23 cellular contexts compared by ENCODE assay signal in the genomic region with DNA sequence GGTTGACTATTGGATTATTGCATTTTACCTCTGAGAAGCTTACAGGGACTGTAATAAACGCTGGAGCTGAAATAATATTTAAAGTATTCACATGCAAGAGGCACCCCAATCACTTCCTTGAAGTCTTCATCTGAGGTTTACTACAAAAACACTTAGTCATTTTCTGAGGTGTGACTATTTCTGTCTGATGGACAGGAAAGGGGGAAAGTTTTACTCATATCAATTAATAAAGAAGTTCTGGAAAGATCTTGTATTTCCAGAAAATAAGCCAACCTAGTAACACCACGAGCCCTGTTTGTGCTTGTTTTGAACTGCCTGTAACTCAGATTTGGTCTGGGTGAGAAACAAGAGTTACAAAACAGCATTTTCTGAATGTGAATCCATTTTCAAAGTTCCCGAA.
DNase-seq lines count a peak whose midpoint lies in the region; ATAC-seq and TF ChIP-seq lines count a peak whose summit lies in the region.
"Had no signal": no experiment of that assay in that cellular context is flagged by ENCODE, and none has a peak within 500 bp of the region (broad histone marks: within the 10 kb centered on the region; RNA-seq: fewer than 3 reads in every experiment).

No MANE protein-coding gene starts in this region.

- H3K9me3 Mint-ChIP-seq in activated CD4-positive, alpha-beta T cell treated with anti-CD3 and anti-CD28 coated beads for 36 hours (ENCODE audit: low read depth): no peaks in the 10 kb centered on the region
- peaks cover 0 to 2% (median 0%) of the 10 kb centered on the region in 8 donors for H3K9me3 Mint-ChIP-seq in CD4-positive, alpha-beta memory T cell
- no peaks in the 10 kb centered on the region for H3K9me3 Mint-ChIP-seq in activated CD8-positive, alpha-beta T cell treated with anti-CD3 and anti-CD28 coated beads for 36 hours
- H3K9me3 Mint-ChIP-seq: CD4-positive, alpha-beta T cell had no signal

- ATAC-seq in activated CD4-positive, alpha-beta T cell treated with anti-CD3 and anti-CD28 coated beads for 36 hours: peak; percentile 64
- ATAC-seq in activated CD8-positive, alpha-beta T cell treated with anti-CD3 and anti-CD28 coated beads for 36 hours: peak; percentile 64
- no peak for ATAC-seq in GM18858 (IDR thresholded peaks at IDR 0.05; ENCODE audit: unreplicated experiment)

- no peaks in the 10 kb centered on the region for H3K36me3 Mint-ChIP-seq in activated CD4-positive, alpha-beta T cell treated with anti-CD3 and anti-CD28 coated beads for 36 hours (ENCODE audit: low read depth)
- H3K36me3 Mint-ChIP-seq in CD4-positive, alpha-beta memory T cell: no peaks in the 10 kb centered on the region
- peaks cover 3% of the 10 kb centered on the region for H3K36me3 Mint-ChIP-seq in activated CD8-positive, alpha-beta T cell treated with anti-CD3 and anti-CD28 coated beads for 36 hours (ENCODE audit: low read depth)

- no peak overlapping the region for H3K4me3 ChIP-seq in CD4-positive, alpha-beta memory T cell (ENCODE audit: low read length in 2 of 2)
- no peak overlapping the region for H3K4me3 ChIP-seq in epithelial cell of esophagus (ENCODE audit: low read length)
- H3K4me3 ChIP-seq: ascending aorta, HAP-1, prostate gland, SJSA1 had no signal

- H3K4me3 Mint-ChIP-seq in activated CD4-positive, alpha-beta T cell treated with anti-CD3 and anti-CD28 coated beads for 36 hours: no peak overlapping the region
- no peak overlapping the region for H3K4me3 Mint-ChIP-seq in CD4-positive, alpha-beta memory T cell
- H3K4me3 Mint-ChIP-seq in activated CD8-positive, alpha-beta T cell treated with anti-CD3 and anti-CD28 coated beads for 36 hours: no peak overlapping the region
- H3K4me3 Mint-ChIP-seq: CD4-positive, alpha-beta T cell had no signal

- H3K9me3 ChIP-seq in CD4-positive, alpha-beta memory T cell (ENCODE audit: control insufficient read depth in 1 of 2, low read length in 2 of 2): no peaks in the 10 kb centered on the region
- H3K9me3 ChIP-seq: ascending aorta, HAP-1, neutrophil, prostate gland, SJSA1 had no signal

- DNase-seq in activated CD4-positive, alpha-beta T cell treated with anti-CD3 and anti-CD28 coated beads for 36 hours: peak; percentile 28
- DNase-seq in activated CD4-positive, alpha-beta T cell treated with anti-CD3 and anti-CD28 coated beads, Interleukin-2, amount 50 U/mL, for 48 hours: no peak
- DNase-seq in CD4-positive, alpha-beta memory T cell: no peak
- peak; percentile 27 for DNase-seq in activated CD8-positive, alpha-beta T cell treated with anti-CD3 and anti-CD28 coated beads for 36 hours
- peak; percentile 63 for DNase-seq in epithelial cell of esophagus (ENCODE audit: low read depth)
- no peak for DNase-seq in GF-D8 (lab: John Stamatoyannopoulos, UW)
- no peak for DNase-seq in globus pallidus (ENCODE audit: low spot score)
- DNase-seq: 8988T; activated effector memory CD4-positive, alpha-beta T cell treated with anti-CD3 and anti-CD28 coated beads, Interleukin-2, amount 50 U/mL, for 16 hours; caudate nucleus; CD4-positive, alpha-beta T cell; dermis blood vessel endothelial cell; EL; Kasumi-1; mammary epithelial cell; NCI-H187 had no signal

- H3K27ac ChIP-seq in CD4-positive, alpha-beta memory T cell (ENCODE audit: low read depth, low read length): no peak overlapping the region
- H3K27ac ChIP-seq: ascending aorta, neutrophil, prostate gland, SJSA1, VCaP had no signal

- no peaks in the 10 kb centered on the region for H3K36me3 ChIP-seq in CD4-positive, alpha-beta memory T cell (ENCODE audit: insufficient read depth, low read length)
- H3K36me3 ChIP-seq: ascending aorta, HAP-1, neutrophil, prostate gland, SJSA1 had no signal

- H3K27me3 ChIP-seq in CD4-positive, alpha-beta memory T cell (ENCODE audit: insufficient read depth, low read length): no peaks in the 10 kb centered on the region
- H3K27me3 ChIP-seq: ascending aorta, neutrophil had no signal

- CTCF ChIA-PET in activated CD4-positive, alpha-beta T cell treated with anti-CD3 and anti-CD28 coated beads for 36 hours (lab: Charles Lee): interaction anchor here (0.7 to 2.5 kb wide), 17 partner anchors 9 to 543 kb away, joined by 3 to 10 read pairs (median 4); a partner anchor contains a TSS
- CTCF ChIA-PET in CD4-positive, alpha-beta memory T cell (lab: Charles Lee; ENCODE audit: partially characterized antibody): interaction anchor here (0.8 to 3.8 kb wide), 10 partner anchors 27 to 242 kb away, joined by 3 to 19 read pairs (median 3); no protein-coding TSS in a partner anchor
- CTCF ChIA-PET in activated CD8-positive, alpha-beta T cell treated with anti-CD3 and anti-CD28 coated beads for 36 hours (lab: Charles Lee): interaction anchor here (0.8 to 3.1 kb wide), 11 partner anchors 14 to 198 kb away, joined by 3 to 19 read pairs (median 4); no protein-coding TSS in a partner anchor

- no peak for TF ChIP-seq CTCF in activated CD8-positive, alpha-beta T cell treated with anti-CD3 and anti-CD28 coated beads for 36 hours (IDR thresholded peaks at IDR 0.05)
- TF ChIP-seq CTCF in epithelial cell of esophagus (IDR thresholded peaks at IDR 0.05; ENCODE audit: insufficient read depth, low read depth, low read length, missing control alignments): no peak

- H3K27ac Mint-ChIP-seq in activated CD4-positive, alpha-beta T cell treated with anti-CD3 and anti-CD28 coated beads for 36 hours: peak overlapping the region; percentile 84
- H3K27ac Mint-ChIP-seq in CD4-positive, alpha-beta memory T cell: peak overlapping the region; percentile 28 to 78 (median 47)
- peak overlapping the region; percentile 91 for H3K27ac Mint-ChIP-seq in activated CD8-positive, alpha-beta T cell treated with anti-CD3 and anti-CD28 coated beads for 36 hours
- H3K27ac Mint-ChIP-seq: CD4-positive, alpha-beta T cell had no signal

- POLR2A ChIA-PET in activated CD4-positive, alpha-beta T cell treated with anti-CD3 and anti-CD28 coated beads for 36 hours (lab: Charles Lee): interaction anchor here (0.6 to 1.4 kb wide), 3 partner anchors 31 to 62 kb away, joined by 3 read pairs; no protein-coding TSS in a partner anchor
- POLR2A ChIA-PET in CD4-positive, alpha-beta memory T cell (lab: Charles Lee; ENCODE audit: partially characterized antibody): interaction anchor here (0.6 to 2.0 kb wide), 11 partner anchors 51 to 204 kb away, joined by 3 to 13 read pairs (median 3); a partner anchor contains a TSS
- POLR2A ChIA-PET in activated CD8-positive, alpha-beta T cell treated with anti-CD3 and anti-CD28 coated beads for 36 hours (lab: Charles Lee): interaction anchor here (0.8 to 3.5 kb wide), 9 partner anchors 19 to 63 kb away, joined by 3 to 18 read pairs (median 4); a partner anchor contains a TSS

- H3K4me1 ChIP-seq in CD4-positive, alpha-beta memory T cell (ENCODE audit: insufficient read depth, low read length): peaks cover 31% of the 10 kb centered on the region
- H3K4me1 ChIP-seq: ascending aorta, HAP-1, prostate gland, SJSA1 had no signal

- peaks cover 52% of the 10 kb centered on the region for H3K4me1 Mint-ChIP-seq in activated CD4-positive, alpha-beta T cell treated with anti-CD3 and anti-CD28 coated beads for 36 hours
- peaks cover 18 to 39% (median 24%) of the 10 kb centered on the region in 4 donors for H3K4me1 Mint-ChIP-seq in CD4-positive, alpha-beta memory T cell
- H3K4me1 Mint-ChIP-seq in activated CD8-positive, alpha-beta T cell treated with anti-CD3 and anti-CD28 coated beads for 36 hours (ENCODE audit: low read depth): peaks cover 52% of the 10 kb centered on the region

- H3K27me3 Mint-ChIP-seq in activated CD4-positive, alpha-beta T cell treated with anti-CD3 and anti-CD28 coated beads for 36 hours: no peaks in the 10 kb centered on the region
- no peaks in the 10 kb centered on the region for H3K27me3 Mint-ChIP-seq in CD4-positive, alpha-beta memory T cell
- no peaks in the 10 kb centered on the region for H3K27me3 Mint-ChIP-seq in activated CD8-positive, alpha-beta T cell treated with anti-CD3 and anti-CD28 coated beads for 36 hours
- H3K27me3 Mint-ChIP-seq: CD4-positive, alpha-beta T cell had no signal

- intact Hi-C loops in activated CD4-positive, alpha-beta T cell treated with anti-CD3 and anti-CD28 coated beads for 36 hours (cut with DNase I, micrococcal nuclease): loop anchor here (1.0 to 2.0 kb wide), 3 partner anchors 27 to 64 kb away; a partner anchor contains a TSS
- intact Hi-C loops in CD4-positive, alpha-beta memory T cell (cut with micrococcal nuclease): no loop called here
- intact Hi-C loops in activated CD8-positive, alpha-beta T cell treated with anti-CD3 and anti-CD28 coated beads for 36 hours (cut with micrococcal nuclease): no loop called here

Comparison
In these comparisons a context has a peak if more than half of its experiments do, and no peak if none do; other contexts are left out.
1. DNase-seq: peak in activated CD4-positive, alpha-beta T cell treated with anti-CD3 and anti-CD28 coated beads for 36 hours (single experiment), activated CD8-positive, alpha-beta T cell treated with anti-CD3 and anti-CD28 coated beads for 36 hours (single experiment) and epithelial cell of esophagus (single experiment); none in activated CD4-positive, alpha-beta T cell treated with anti-CD3 and anti-CD28 coated beads, Interleukin-2, amount 50 U/mL, for 48 hours (0 of 2), CD4-positive, alpha-beta memory T cell (0 of 5), GF-D8 (single experiment) and globus pallidus (single experiment).
2. intact Hi-C loops: an anchor here in activated CD4-positive, alpha-beta T cell treated with anti-CD3 and anti-CD28 coated beads for 36 hours (1.0 to 2.0 kb wide); none called in CD4-positive, alpha-beta memory T cell and activated CD8-positive, alpha-beta T cell treated with anti-CD3 and anti-CD28 coated beads for 36 hours.
3. Peak in every context shown above with its lines, with median percentiles within 50 percentile points of each other: H3K27ac Mint-ChIP-seq.